24 cellular contexts compared by ENCODE assay signal in the genomic region with DNA sequence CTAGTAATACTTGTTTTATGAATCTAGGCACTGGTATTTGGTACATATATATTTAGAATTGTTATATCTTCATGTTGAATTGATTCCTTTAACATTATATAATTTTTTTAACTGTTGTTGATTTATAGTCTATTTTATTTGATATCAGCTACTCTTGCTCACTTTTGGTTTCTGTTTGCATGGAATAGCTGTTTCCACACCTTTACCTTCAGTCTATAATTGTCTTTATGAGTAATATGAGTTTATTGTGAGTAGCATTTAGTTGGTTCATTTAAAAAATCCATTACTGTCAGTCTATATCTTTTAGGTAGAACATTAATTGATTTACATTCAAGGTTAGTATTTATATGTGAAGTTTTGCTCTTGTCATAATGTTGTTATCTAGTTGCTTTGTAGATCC. TPM values are rescaled to one million over a fixed set of nuclear protein-coding genes. Genes with fewer than 3 reads are reported as not detected.
DNase-seq lines count a peak whose midpoint lies in the region; ATAC-seq and TF ChIP-seq lines count a peak whose summit lies in the region.
"Had no signal": no experiment of that assay in that cellular context is flagged by ENCODE, and none has a peak within 500 bp of the region (broad histone marks: within the 10 kb centered on the region; RNA-seq: fewer than 3 reads in every experiment).

No MANE protein-coding gene starts in this region.

- H3K27ac Mint-ChIP-seq in activated CD4-positive, alpha-beta T cell treated with anti-CD3 and anti-CD28 coated beads, Interleukin-2, amount 10 ng/mL, durations not matched to agents 24 days and 14 days = peak overlapping the region; percentile 81
- peak overlapping the region; percentile 6 to 82 (median 52) for H3K27ac Mint-ChIP-seq in CD4-positive, alpha-beta memory T cell
- peak overlapping the region; percentile 85 for H3K27ac Mint-ChIP-seq in activated naive CD8-positive, alpha-beta T cell
- H3K27ac Mint-ChIP-seq in naive thymus-derived CD4-positive, alpha-beta T cell = peak overlapping the region in 8 of 9 donors; percentile 9 to 84 (median 47)
- H3K27ac Mint-ChIP-seq: type B pancreatic cell had no signal

- peaks cover 40% of the 10 kb centered on the region for H3K4me1 Mint-ChIP-seq in activated CD4-positive, alpha-beta T cell treated with anti-CD3 and anti-CD28 coated beads, Interleukin-2, amount 10 ng/mL, durations not matched to agents 24 days and 14 days
- H3K4me1 Mint-ChIP-seq in CD4-positive, alpha-beta memory T cell = peaks cover 32 to 69% (median 53%) of the 10 kb centered on the region in 4 donors
- peaks cover 57% of the 10 kb centered on the region for H3K4me1 Mint-ChIP-seq in activated naive CD8-positive, alpha-beta T cell (ENCODE audit: low read depth)
- peaks cover 31 to 79% (median 56%) of the 10 kb centered on the region in 7 donors for H3K4me1 Mint-ChIP-seq in naive thymus-derived CD4-positive, alpha-beta T cell

- POLR2A ChIA-PET in CD4-positive, alpha-beta memory T cell (lab: Charles Lee; ENCODE audit: partially characterized antibody) = interaction anchor here (2.2 kb wide), 1 partner anchor 58 kb away, joined by 9 read pairs; a partner anchor contains a TSS
- POLR2A ChIA-PET in naive thymus-derived CD4-positive, alpha-beta T cell (lab: Charles Lee) = interaction anchor here (0.6 to 1.6 kb wide), 2 partner anchors 28 to 58 kb away, joined by 4 to 5 read pairs; a partner anchor contains a TSS
- POLR2A ChIA-PET in HEK293T (lab: Yijun Ruan, JAX) = no interaction called here

- no peaks in the 10 kb centered on the region for H3K27me3 Mint-ChIP-seq in activated CD4-positive, alpha-beta T cell treated with anti-CD3 and anti-CD28 coated beads, Interleukin-2, amount 10 ng/mL, durations not matched to agents 24 days and 14 days
- no peaks in the 10 kb centered on the region for H3K27me3 Mint-ChIP-seq in CD4-positive, alpha-beta memory T cell
- no peaks in the 10 kb centered on the region for H3K27me3 Mint-ChIP-seq in activated naive CD8-positive, alpha-beta T cell
- H3K27me3 Mint-ChIP-seq in naive thymus-derived CD4-positive, alpha-beta T cell = no peaks in the 10 kb centered on the region
- H3K27me3 Mint-ChIP-seq: type B pancreatic cell had no signal

- H3K4me3 ChIP-seq in CD4-positive, alpha-beta memory T cell (ENCODE audit: low read length in 2 of 2) = no peak overlapping the region
- H3K4me3 ChIP-seq in naive thymus-derived CD4-positive, alpha-beta T cell (ENCODE audit: low read length) = no peak overlapping the region
- H3K4me3 ChIP-seq: breast epithelium, heart left ventricle, left lung had no signal

- no peaks in the 10 kb centered on the region for H3K9me3 ChIP-seq in CD4-positive, alpha-beta memory T cell (ENCODE audit: control insufficient read depth in 1 of 2, low read length in 2 of 2)
- H3K9me3 ChIP-seq in naive thymus-derived CD4-positive, alpha-beta T cell (ENCODE audit: control insufficient read depth in 2 of 3, low read length in 3 of 3) = no peaks in the 10 kb centered on the region
- H3K9me3 ChIP-seq: BE2C, breast epithelium, heart left ventricle, left lung had no signal

- intact Hi-C loops in activated CD4-positive, alpha-beta T cell treated with anti-CD3 and anti-CD28 coated beads, Interleukin-2, amount 10 ng/mL, durations not matched to agents 24 days and 14 days (cut with micrococcal nuclease) = no loop called here
- intact Hi-C loops in CD4-positive, alpha-beta memory T cell (cut with micrococcal nuclease) = no loop called here
- intact Hi-C loops in naive thymus-derived CD4-positive, alpha-beta T cell (cut with micrococcal nuclease) = loop anchor here in 1 of 2 donors (1.0 kb wide), 1 partner anchor 8 kb away; no protein-coding TSS in a partner anchor

- H3K27ac ChIP-seq in CD4-positive, alpha-beta memory T cell (ENCODE audit: low read depth, low read length) = no peak overlapping the region
- H3K27ac ChIP-seq in naive thymus-derived CD4-positive, alpha-beta T cell (ENCODE audit: low read depth, low read length) = no peak overlapping the region
- H3K27ac ChIP-seq: breast epithelium, heart left ventricle, left lung had no signal

- no peak for ATAC-seq in naive thymus-derived CD4-positive, alpha-beta T cell
- ATAC-seq: heart left ventricle, left lung, Panc1, WTC11 had no signal

- no peak overlapping the region for H3K4me3 Mint-ChIP-seq in activated CD4-positive, alpha-beta T cell treated with anti-CD3 and anti-CD28 coated beads, Interleukin-2, amount 10 ng/mL, durations not matched to agents 24 days and 14 days
- H3K4me3 Mint-ChIP-seq in CD4-positive, alpha-beta memory T cell = peak overlapping the region in 6 of 8 donors; percentile 0 to 56 (median 14)
- H3K4me3 Mint-ChIP-seq in activated naive CD8-positive, alpha-beta T cell = peak overlapping the region; percentile 8
- peak overlapping the region in 8 of 10 donors; percentile 0 to 51 (median 4) for H3K4me3 Mint-ChIP-seq in naive thymus-derived CD4-positive, alpha-beta T cell
- H3K4me3 Mint-ChIP-seq: type B pancreatic cell, WTC11 had no signal

- H3K4me1 ChIP-seq in CD4-positive, alpha-beta memory T cell (ENCODE audit: insufficient read depth, low read length) = peaks cover 45% of the 10 kb centered on the region
- peaks cover 6 to 11% of the 10 kb centered on the region in 2 donors for H3K4me1 ChIP-seq in naive thymus-derived CD4-positive, alpha-beta T cell (ENCODE audit: control insufficient read depth in 2 of 2, insufficient read depth in 2 of 2, low read length in 2 of 2)
- H3K4me1 ChIP-seq: BE2C, breast epithelium, left lung had no signal

- peaks cover 71% of the 10 kb centered on the region for H3K36me3 ChIP-seq in CD4-positive, alpha-beta memory T cell (ENCODE audit: insufficient read depth, low read length)
- H3K36me3 ChIP-seq in naive thymus-derived CD4-positive, alpha-beta T cell (ENCODE audit: control insufficient read depth in 2 of 3, insufficient read depth in 3 of 3, low read length in 3 of 3) = peaks cover 18 to 82% (median 23%) of the 10 kb centered on the region in 3 experiments
- H3K36me3 ChIP-seq: BE2C had no signal

- CTCF ChIA-PET in CD4-positive, alpha-beta memory T cell (lab: Charles Lee; ENCODE audit: partially characterized antibody) = interaction anchor here (1.5 kb wide), 1 partner anchor 13 kb away, joined by 3 read pairs; no protein-coding TSS in a partner anchor
- CTCF ChIA-PET in naive thymus-derived CD4-positive, alpha-beta T cell (lab: Charles Lee) = no interaction called here
- CTCF ChIA-PET in HEK293T (lab: Yijun Ruan, JAX) = no interaction called here

- H3K27me3 ChIP-seq in CD4-positive, alpha-beta memory T cell (ENCODE audit: insufficient read depth, low read length) = no peaks in the 10 kb centered on the region
- H3K27me3 ChIP-seq in naive thymus-derived CD4-positive, alpha-beta T cell (ENCODE audit: control insufficient read depth in 2 of 2, insufficient read depth in 2 of 2, low read length in 2 of 2) = no peaks in the 10 kb centered on the region
- H3K27me3 ChIP-seq: BE2C, breast epithelium, heart left ventricle, left lung had no signal

- peaks cover 76% of the 10 kb centered on the region for H3K36me3 Mint-ChIP-seq in activated CD4-positive, alpha-beta T cell treated with anti-CD3 and anti-CD28 coated beads, Interleukin-2, amount 10 ng/mL, durations not matched to agents 24 days and 14 days (ENCODE audit: low read depth)
- peaks cover 79 to 84% of the 10 kb centered on the region in 2 donors for H3K36me3 Mint-ChIP-seq in CD4-positive, alpha-beta memory T cell
- peaks cover 24% of the 10 kb centered on the region for H3K36me3 Mint-ChIP-seq in activated naive CD8-positive, alpha-beta T cell
- peaks cover 24 to 74% (median 61%) of the 10 kb centered on the region in 5 donors for H3K36me3 Mint-ChIP-seq in naive thymus-derived CD4-positive, alpha-beta T cell

- no peaks in the 10 kb centered on the region for H3K9me3 Mint-ChIP-seq in activated CD4-positive, alpha-beta T cell treated with anti-CD3 and anti-CD28 coated beads, Interleukin-2, amount 10 ng/mL, durations not matched to agents 24 days and 14 days
- no peaks in the 10 kb centered on the region for H3K9me3 Mint-ChIP-seq in CD4-positive, alpha-beta memory T cell
- H3K9me3 Mint-ChIP-seq in activated naive CD8-positive, alpha-beta T cell (ENCODE audit: low read depth) = peaks cover 5% of the 10 kb centered on the region
- H3K9me3 Mint-ChIP-seq in naive thymus-derived CD4-positive, alpha-beta T cell = no peaks in the 10 kb centered on the region
- H3K9me3 Mint-ChIP-seq: type B pancreatic cell, WTC11 had no signal

- no peak for DNase-seq in activated CD4-positive, alpha-beta T cell treated with anti-CD3 and anti-CD28 coated beads, Interleukin-2, amount 10 ng/mL, durations not matched to agents 24 days and 14 days
- DNase-seq in activated CD4-positive, alpha-beta T cell treated with anti-CD3 and anti-CD28 coated beads for 4 hours = no peak
- DNase-seq in CD4-positive, alpha-beta memory T cell = no peak
- DNase-seq in naive thymus-derived CD4-positive, alpha-beta T cell = no peak
- DNase-seq in DMS53 treated with DMSO at 0.1 percent for 48 hours (lab: John Stamatoyannopoulos, UW; ENCODE audit: unreplicated experiment) (no peak), HEK293T (ENCODE audit: extremely low spot score) (no peak), NCI-H2107 treated with DMSO at 0.1 percent for 48 hours (lab: John Stamatoyannopoulos, UW; ENCODE audit: unreplicated experiment) (no peak)
- DNase-seq: activated CD8-positive, alpha-beta memory T cell treated with anti-CD3 and anti-CD28 coated beads, Interleukin-2, amount 50 U/mL, for 48 hours; BE2C; cortex of kidney; GDM1; heart left ventricle; IMR-90; left lung; midbrain; NCI-H1105 treated with DMSO at 0.1 percent for 48 hours; NCI-H2081; NCI-H446 treated with DMSO at 0.1 percent for 48 hours; stimulated activated CD4-positive, alpha-beta T cell treated with anti-CD3 and anti-CD28 coated beads, Interleukin-4, amount 100 ng/mL, for 24 hours had no signal

TF ChIP-seq in HEK293T, 16 proteins besides CTCF, POLR2A, EP300 and RAD21 (continues in another document):
- no peak for TF ChIP-seq BHLHE40 (IDR thresholded peaks at IDR 0.05; ENCODE audit: borderline replicate concordance)
- TF ChIP-seq SUZ12 (IDR thresholded peaks at IDR 0.05) = no peak
- no peak for TF ChIP-seq CTBP1 (IDR thresholded peaks at IDR 0.05; ENCODE audit: borderline replicate concordance)
- TF ChIP-seq ELF4 (IDR thresholded peaks at IDR 0.05) = no peak
- TF ChIP-seq HDGF (IDR thresholded peaks at IDR 0.05; ENCODE audit: borderline replicate concordance) = no peak
- TF ChIP-seq TARDBP (IDR thresholded peaks at IDR 0.05) = no peak
- TF ChIP-seq FOXM1 (IDR thresholded peaks at IDR 0.05; ENCODE audit: borderline replicate concordance) = no peak
- no peak for TF ChIP-seq NFRKB (IDR thresholded peaks at IDR 0.05)
- TF ChIP-seq L3MBTL2 (conservative IDR thresholded peaks at IDR 0.05) = no peak
- no peak for TF ChIP-seq FOXK2 (IDR thresholded peaks at IDR 0.05)
- no peak for TF ChIP-seq FOXA1 (IDR thresholded peaks at IDR 0.05)
- TF ChIP-seq ZNF384 (IDR thresholded peaks at IDR 0.05) = no peak

RNA-seq across cellular contexts. Expression of a gene that starts 58.6 kb away (rescaled TPM):
- total RNA-seq in activated CD4-positive, alpha-beta T cell treated with anti-CD3 and anti-CD28 coated beads, Interleukin-2, amount 10 ng/mL, durations not matched to agents 24 days and 14 days = 98.4 and 109 TPM in 2 replicates
- total RNA-seq in CD4-positive, alpha-beta memory T cell = 100 to 1,000 TPM; 268 to 288 TPM
- polyA plus RNA-seq in CD4-positive, alpha-beta memory T cell = 10 to 100 TPM; 22.1 to 60.9 TPM
- total RNA-seq in naive thymus-derived CD4-positive, alpha-beta T cell = 100 to 1,000 TPM; 181 to 305 (median 236) TPM
- polyA plus RNA-seq in naive thymus-derived CD4-positive, alpha-beta T cell = 10 to 100 TPM; 41.4 to 51.5 TPM
